1 cellular context compared by ENCODE assay signal in the genomic region with DNA sequence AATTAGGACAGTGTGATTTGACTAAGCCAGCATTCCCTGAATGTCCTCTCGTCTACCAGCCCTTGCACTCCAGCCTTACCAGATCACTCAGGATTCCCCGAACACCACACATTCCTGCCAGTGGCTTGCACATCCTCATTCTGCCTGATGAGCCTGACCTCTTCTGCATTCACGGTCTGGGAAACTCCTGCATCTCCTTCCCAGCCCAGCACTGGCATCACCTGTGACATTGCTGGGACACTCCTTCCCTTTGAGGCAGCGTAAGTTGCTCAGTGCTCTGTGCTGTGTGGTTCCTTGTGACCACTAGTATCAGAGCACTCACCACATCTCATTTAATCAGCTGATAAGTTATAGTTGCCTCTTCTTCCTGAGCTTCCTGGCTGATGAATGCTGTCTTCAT.
TF ChIP-seq lines count a peak whose summit lies in the region.

No MANE protein-coding gene starts in this region.

TF ChIP-seq in IMR-90, 13 proteins besides CTCF, POLR2A, EP300 and RAD21:
- TF ChIP-seq MAFK (IDR thresholded peaks at IDR 0.05; ENCODE audit: low read depth, low read length) (no peak), CEBPB (IDR thresholded peaks at IDR 0.05; ENCODE audit: low read depth, low read length) (no peak), MXI1 (IDR thresholded peaks at IDR 0.05; ENCODE audit: borderline replicate concordance, low read depth, low read length) (no peak), BHLHE40 (IDR thresholded peaks at IDR 0.05; ENCODE audit: low read depth, low read length) (no peak), FOS (IDR thresholded peaks at IDR 0.05; ENCODE audit: low read depth, low read length) (no peak), USF2 (IDR thresholded peaks at IDR 0.05; ENCODE audit: low read depth, low read length) (no peak), NFE2L2 (IDR thresholded peaks at IDR 0.05; ENCODE audit: low read depth, low read length) (no peak), RFX5 (IDR thresholded peaks at IDR 0.05; ENCODE audit: low read depth, low read length) (no peak), RCOR1 (IDR thresholded peaks at IDR 0.05; ENCODE audit: insufficient replicate concordance, low read length) (no peak), ELK1 (IDR thresholded peaks at IDR 0.05; ENCODE audit: borderline replicate concordance, low read depth, low read length) (no peak), MAZ (IDR thresholded peaks at IDR 0.05; ENCODE audit: borderline replicate concordance, low read depth, low read length) (no peak), CHD1 (IDR thresholded peaks at IDR 0.05; ENCODE audit: low read depth, low read length) (no peak), SMC3 (IDR thresholded peaks at IDR 0.05; ENCODE audit: low read depth, low read length) (no peak)
